11 cellular contexts compared by ENCODE assay signal in genomic region chr14:65210118-65210826, GRCh38.
DNase-seq lines count a peak whose midpoint lies in the region; ATAC-seq and TF ChIP-seq lines count a peak whose summit lies in the region.
"Had no signal": no experiment of that assay in that cellular context is flagged by ENCODE, and none has a peak within 500 bp of the region (broad histone marks: within the 10 kb centered on the region; RNA-seq: fewer than 3 reads in every experiment).

No MANE protein-coding gene starts in this region.

- H3K4me3 Mint-ChIP-seq in activated CD4-positive, alpha-beta T cell treated with anti-CD3 and anti-CD28 coated beads for 36 hours: peak overlapping the region; percentile 1

- H3K4me1 ChIP-seq in OCI-LY3 (ENCODE audit: low read length) (peaks cover 55% of the 10 kb centered on the region), skeletal muscle satellite cell (ENCODE audit: control insufficient read depth, insufficient read depth, low read length) (peaks cover 40% of the 10 kb centered on the region)

- in situ Hi-C loops in GM13976 (cut with MboI; ENCODE audit: low sequenced_read_pairs, unreplicated experiment): no loop called here

- H3K4me2 ChIP-seq in OCI-LY3 (ENCODE audit: low read length) (peak overlapping the region; percentile 41), skeletal muscle satellite cell (ENCODE audit: low read length) (peak overlapping the region; percentile 11)

- intact Hi-C loops in activated CD4-positive, alpha-beta T cell treated with anti-CD3 and anti-CD28 coated beads for 36 hours (cut with DNase I, micrococcal nuclease): no loop called here

- H3K4me3 ChIP-seq in OCI-LY3 (ENCODE audit: low read length) (no peak overlapping the region), cardiac fibroblast (replicated peaks in 1 of 2; ENCODE audit: low read depth in 2 of 2, low read length in 2 of 2) (no peak overlapping the region), skeletal muscle satellite cell (ENCODE audit: low read length) (no peak overlapping the region)
- H3K4me3 ChIP-seq: stomach had no signal

- H3K36me3 Mint-ChIP-seq in activated CD4-positive, alpha-beta T cell treated with anti-CD3 and anti-CD28 coated beads for 36 hours (ENCODE audit: low read depth): peaks cover 2% of the 10 kb centered on the region

- H3K9ac ChIP-seq in OCI-LY3 (ENCODE audit: low read length): no peak overlapping the region
- H3K9ac ChIP-seq in skeletal muscle satellite cell (ENCODE audit: low read depth, low read length): no peak overlapping the region

- TF ChIP-seq CTCF in OCI-LY3 (IDR thresholded peaks at IDR 0.05; ENCODE audit: low read depth, low read length): no peak
- TF ChIP-seq CTCF in cardiac fibroblast (IDR thresholded peaks at IDR 0.05; ENCODE audit: low read depth, low read length): no peak
- no peak for TF ChIP-seq CTCF in GM13976 (IDR thresholded peaks at IDR 0.05; ENCODE audit: borderline replicate concordance, control extremely low read depth, extremely low read depth, insufficient read depth, missing control alignments)

- H3K27ac Mint-ChIP-seq in activated CD4-positive, alpha-beta T cell treated with anti-CD3 and anti-CD28 coated beads for 36 hours: peak overlapping the region; percentile 56

- H3K9me3 Mint-ChIP-seq in activated CD4-positive, alpha-beta T cell treated with anti-CD3 and anti-CD28 coated beads for 36 hours (ENCODE audit: low read depth): no peaks in the 10 kb centered on the region

- no peak overlapping the region for H2AFZ ChIP-seq in OCI-LY3 (ENCODE audit: low read depth, low read length)

- no peaks in the 10 kb centered on the region for H3K27me3 Mint-ChIP-seq in activated CD4-positive, alpha-beta T cell treated with anti-CD3 and anti-CD28 coated beads for 36 hours

- H3K4me1 Mint-ChIP-seq in activated CD4-positive, alpha-beta T cell treated with anti-CD3 and anti-CD28 coated beads for 36 hours: peaks cover 53% of the 10 kb centered on the region

- POLR2A ChIA-PET in activated CD4-positive, alpha-beta T cell treated with anti-CD3 and anti-CD28 coated beads for 36 hours (lab: Charles Lee): no interaction called here

- DNase-seq in activated CD4-positive, alpha-beta T cell treated with anti-CD3 and anti-CD28 coated beads for 36 hours: no peak
- DNase-seq in activated CD4-positive, alpha-beta T cell treated with anti-CD3 and anti-CD28 coated beads, Interleukin-2, amount 50 U/mL, for 1 hour: no peak
- peak; percentile 26 to 70 for DNase-seq in cardiac fibroblast (ENCODE audit: low read depth in 2 of 2)
- DNase-seq in GM03348 (ENCODE audit: low spot score): no peak
- no peak for DNase-seq in GM13976 (ENCODE audit: low spot score)
- DNase-seq: 8988T, head of caudate nucleus, stomach had no signal

- peaks cover 67% of the 10 kb centered on the region for H3K27me3 ChIP-seq in OCI-LY3 (ENCODE audit: low read depth, low read length)
- H3K27me3 ChIP-seq in skeletal muscle satellite cell (ENCODE audit: control insufficient read depth, insufficient read depth, low read length): no peaks in the 10 kb centered on the region
- H3K27me3 ChIP-seq: stomach had no signal

- no peaks in the 10 kb centered on the region for H3K79me2 ChIP-seq in OCI-LY3 (ENCODE audit: low read length)

- no peak for ATAC-seq in activated CD4-positive, alpha-beta T cell treated with anti-CD3 and anti-CD28 coated beads for 36 hours
- no peak for ATAC-seq in GM18867 (IDR thresholded peaks at IDR 0.05; ENCODE audit: unreplicated experiment)

- H3K27ac ChIP-seq in OCI-LY3 (ENCODE audit: low read length): no peak overlapping the region

- CTCF ChIA-PET in activated CD4-positive, alpha-beta T cell treated with anti-CD3 and anti-CD28 coated beads for 36 hours (lab: Charles Lee): interaction anchor here (0.6 to 1.0 kb wide), 2 partner anchors 46 to 127 kb away, joined by 3 to 4 read pairs; no protein-coding TSS in a partner anchor

- peaks cover 19% of the 10 kb centered on the region for H4K20me1 ChIP-seq in OCI-LY3 (ENCODE audit: insufficient read depth, low read length)

- H3K36me3 ChIP-seq in OCI-LY3 (replicated peaks; ENCODE audit: low read depth, low read length) (no peaks in the 10 kb centered on the region), skeletal muscle satellite cell (ENCODE audit: insufficient read depth, low read length) (no peaks in the 10 kb centered on the region)
- H3K36me3 ChIP-seq: stomach had no signal

- H3K9me3 ChIP-seq in OCI-LY3 (ENCODE audit: insufficient read depth, low read length) (peaks cover 5% of the 10 kb centered on the region; the same call in 1 of the 2 replicates), skeletal muscle satellite cell (replicated peaks; ENCODE audit: low read length) (no peaks in the 10 kb centered on the region)
- H3K9me3 ChIP-seq: stomach had no signal

Comparison
In these comparisons a context has a peak if more than half of its experiments do, and no peak if none do; other contexts are left out.
1. DNase-seq: peak in cardiac fibroblast (2 of 2); none in activated CD4-positive, alpha-beta T cell treated with anti-CD3 and anti-CD28 coated beads for 36 hours (single experiment), activated CD4-positive, alpha-beta T cell treated with anti-CD3 and anti-CD28 coated beads, Interleukin-2, amount 50 U/mL, for 1 hour (single experiment), GM03348 (single experiment) and GM13976 (single experiment).